1 cellular context compared by ENCODE assay signal in genomic region chr7:20407585-20408466, GRCh38.
TF ChIP-seq lines count a peak whose summit lies in the region.

No MANE protein-coding gene starts in this region.

TF ChIP-seq in GM23338, 12 proteins besides CTCF, POLR2A, EP300 and RAD21 (continued from another document):
- TF ChIP-seq ZNF462 (CRISPR knock-in tag; IDR thresholded peaks at IDR 0.05) (no peak), NANOG (IDR thresholded peaks at IDR 0.05; ENCODE audit: borderline replicate concordance) (no peak)
TF ChIP-seq in GM23338: peak in this region for 0.
